18 cellular contexts compared by ENCODE assay signal in genomic region chr5:38316544-38317224, GRCh38. TPM values are rescaled to one million over a fixed set of nuclear protein-coding genes. Genes with fewer than 3 reads are reported as not detected.
DNase-seq lines count a peak whose midpoint lies in the region; ATAC-seq and TF ChIP-seq lines count a peak whose summit lies in the region.
"Had no signal": no experiment of that assay in that cellular context is flagged by ENCODE, and none has a peak within 500 bp of the region (broad histone marks: within the 10 kb centered on the region; RNA-seq: fewer than 3 reads in every experiment).

No MANE protein-coding gene starts in this region.

- DNase-seq in NCI-H748 (lab: John Stamatoyannopoulos, UW; ENCODE audit: unreplicated experiment) (peak; percentile 59), NCI-H748 treated with DMSO at 0.1 percent for 48 hours (lab: John Stamatoyannopoulos, UW) (no peak), SK-N-DZ (ENCODE audit: low spot score) (peak; percentile 85), foreskin melanocyte (peak; percentile 2), upper lobe of right lung (no peak)
- no peak for DNase-seq in activated naive CD8-positive, alpha-beta T cell treated with anti-CD3 and anti-CD28 coated beads for 36 hours
- DNase-seq: activated CD4-positive, alpha-beta T cell treated with anti-CD3 and anti-CD28 coated beads for 48 hours; DMS53; esophagus squamous epithelium; H9; islet precursor cell; naive B cell; NCI-H187 treated with DMSO at 0.1 percent for 48 hours; T-helper 1 cell; thyroid gland had no signal

- intact Hi-C loops in upper lobe of right lung (cut with DNase I): no loop called here

- no peaks in the 10 kb centered on the region for H3K27me3 ChIP-seq in upper lobe of right lung
- H3K27me3 ChIP-seq: esophagus squamous epithelium, thyroid gland had no signal

- TF ChIP-seq CTCF in upper lobe of right lung (IDR thresholded peaks at IDR 0.05): no peak

- H3K27ac Mint-ChIP-seq in activated naive CD8-positive, alpha-beta T cell treated with anti-CD3 and anti-CD28 coated beads for 36 hours: no peak overlapping the region
- H3K27ac Mint-ChIP-seq: naive B cell had no signal

- no peaks in the 10 kb centered on the region for H3K9me3 Mint-ChIP-seq in activated naive CD8-positive, alpha-beta T cell treated with anti-CD3 and anti-CD28 coated beads for 36 hours

- peaks cover 14% of the 10 kb centered on the region for H3K27me3 Mint-ChIP-seq in activated naive CD8-positive, alpha-beta T cell treated with anti-CD3 and anti-CD28 coated beads for 36 hours
- H3K27me3 Mint-ChIP-seq: naive B cell had no signal

- H3K36me3 ChIP-seq in upper lobe of right lung: no peaks in the 10 kb centered on the region
- H3K36me3 ChIP-seq: esophagus squamous epithelium, thyroid gland had no signal

- no peak overlapping the region for H3K4me3 Mint-ChIP-seq in activated naive CD8-positive, alpha-beta T cell treated with anti-CD3 and anti-CD28 coated beads for 36 hours
- H3K4me3 Mint-ChIP-seq: H9, naive B cell had no signal

- ATAC-seq in upper lobe of right lung (peak; percentile 48), GM21825 (IDR thresholded peaks at IDR 0.05; ENCODE audit: unreplicated experiment) (no peak), HG03521 (IDR thresholded peaks at IDR 0.05; ENCODE audit: unreplicated experiment) (no peak)

- H3K4me1 ChIP-seq in upper lobe of right lung: no peaks in the 10 kb centered on the region
- H3K4me1 ChIP-seq: thyroid gland had no signal

- no peak overlapping the region for H3K27ac ChIP-seq in upper lobe of right lung
- H3K27ac ChIP-seq: 22Rv1, thyroid gland had no signal

- H3K4me1 Mint-ChIP-seq in activated naive CD8-positive, alpha-beta T cell treated with anti-CD3 and anti-CD28 coated beads for 36 hours: no peaks in the 10 kb centered on the region
- H3K4me1 Mint-ChIP-seq: H9, naive B cell had no signal

- H3K4me3 ChIP-seq in upper lobe of right lung: no peak overlapping the region
- H3K4me3 ChIP-seq: esophagus squamous epithelium, thyroid gland had no signal

- no peaks in the 10 kb centered on the region for H3K36me3 Mint-ChIP-seq in activated naive CD8-positive, alpha-beta T cell treated with anti-CD3 and anti-CD28 coated beads for 36 hours
- H3K36me3 Mint-ChIP-seq: naive B cell had no signal

- no peaks in the 10 kb centered on the region for H3K9me3 ChIP-seq in upper lobe of right lung
- H3K9me3 ChIP-seq: esophagus squamous epithelium, thyroid gland had no signal

RNA-seq across cellular contexts. Expression of gene EGFLAM, which starts 58.3 kb away (rescaled TPM):
- 0.94 and 1.6 TPM in 2 replicates for polyA plus RNA-seq in SK-N-DZ (2014; cell fraction: cytosol; rRNA removed)
- 0.81 and 2.9 TPM in 2 replicates for polyA plus RNA-seq in SK-N-DZ (2014; cell fraction: nucleus; rRNA removed)
- total RNA-seq in upper lobe of right lung: 2.1 TPM
- total RNA-seq in activated naive CD8-positive, alpha-beta T cell treated with anti-CD3 and anti-CD28 coated beads for 36 hours: not detected

Comparison
In these comparisons a context has a peak if more than half of its experiments do, and no peak if none do; other contexts are left out.
1. DNase-seq: peak in NCI-H748 (single experiment), SK-N-DZ (single experiment) and foreskin melanocyte (single experiment); none in NCI-H748 treated with DMSO at 0.1 percent for 48 hours (single experiment), upper lobe of right lung (single experiment) and activated naive CD8-positive, alpha-beta T cell treated with anti-CD3 and anti-CD28 coated beads for 36 hours (single experiment).